In genomic region chr4:75248770-75249467, GRCh38 we compare ENCODE assay signal across 13 cellular contexts.
DNase-seq lines count a peak whose midpoint lies in the region; ATAC-seq and TF ChIP-seq lines count a peak whose summit lies in the region.
"Had no signal": no experiment of that assay in that cellular context is flagged by ENCODE, and none has a peak within 500 bp of the region (broad histone marks: within the 10 kb centered on the region; RNA-seq: fewer than 3 reads in every experiment).

No MANE protein-coding gene starts in this region.

- peaks cover 0 to 2% of the 10 kb centered on the region in 2 donors for H3K4me1 ChIP-seq in lung (ENCODE audit: control insufficient read depth in 2 of 2, insufficient read depth in 2 of 2, low read length in 2 of 2)
- H3K4me1 ChIP-seq: parathyroid adenoma had no signal

- WGBS in lung, 2 donors: 26 to 54% methylated on average over 2 of the region's 2 CpGs

- no peaks in the 10 kb centered on the region for H3K27me3 ChIP-seq in lung (ENCODE audit: control insufficient read depth, insufficient read depth)

- peaks cover 0 to 3% of the 10 kb centered on the region in 2 donors for H3K9me3 ChIP-seq in lung (ENCODE audit: control insufficient read depth in 2 of 2, insufficient read depth in 1 of 2, low read length in 1 of 2)

- H3K4me3 ChIP-seq in lung: no peak overlapping the region
- H3K4me3 ChIP-seq: GM12878 had no signal

- H3K36me3 ChIP-seq in lung (ENCODE audit: control insufficient read depth in 2 of 2, insufficient read depth in 2 of 2, low read length in 2 of 2): no peaks in the 10 kb centered on the region

- DNase-seq in COLO668 (lab: John Stamatoyannopoulos, UW; ENCODE audit: unreplicated experiment) (peak; percentile 27), NCI-H2029 (lab: John Stamatoyannopoulos, UW) (peak; percentile 64), amniotic epithelial cell (ENCODE audit: low read depth) (peak; percentile 80), lung (ENCODE audit: low spot score) (no peak), C1 segment of cervical spinal cord (lab: John Stamatoyannopoulos, UW) (no peak)
- no peak for DNase-seq in activated T-cell treated with anti-CD3 and anti-CD28 coated beads, Interleukin-2, amount 50 U/mL, for 48 hours
- no peak for DNase-seq in activated effector memory CD4-positive, alpha-beta T cell treated with Interleukin-2 at 50 U/mL for 16 hours
- DNase-seq: activated CD4-positive, alpha-beta T cell treated with anti-CD3 and anti-CD28 coated beads for 36 hours; amniotic stem cell; DMS79 treated with DMSO at 0.1 percent for 48 hours had no signal

- TF ChIP-seq CTCF in lung (IDR thresholded peaks at IDR 0.05; ENCODE audit: control extremely low read depth, extremely low read depth): no peak

- peak; percentile 47 for ATAC-seq in lung (ENCODE audit: insufficient read depth, low FRiP score)
- ATAC-seq in GM21717 (IDR thresholded peaks at IDR 0.05; ENCODE audit: unreplicated experiment): no peak
- ATAC-seq: activated CD4-positive, alpha-beta T cell treated with anti-CD3 and anti-CD28 coated beads for 36 hours; GM12878 had no signal

- no peak overlapping the region for H3K27ac ChIP-seq in lung (ENCODE audit: low read depth in 1 of 2, low read length in 1 of 2)
- H3K27ac ChIP-seq: parathyroid adenoma had no signal

Comparison
In these comparisons a context has a peak if more than half of its experiments do, and no peak if none do; other contexts are left out.
1. DNase-seq: peak in COLO668 (single experiment), NCI-H2029 (single experiment) and amniotic epithelial cell (single experiment); none in lung (single experiment), activated T-cell treated with anti-CD3 and anti-CD28 coated beads, Interleukin-2, amount 50 U/mL, for 48 hours (0 of 2), activated effector memory CD4-positive, alpha-beta T cell treated with Interleukin-2 at 50 U/mL for 16 hours (single experiment) and C1 segment of cervical spinal cord (0 of 14).